28 cellular contexts compared by ENCODE assay signal in genomic region chr4:153058668-153059060, GRCh38.
"Had no signal": no experiment of that assay in that cellular context is flagged by ENCODE, and none has a peak within 500 bp of the region (broad histone marks: within the 10 kb centered on the region; RNA-seq: fewer than 3 reads in every experiment).

No MANE protein-coding gene starts in this region.

- H3K4me3 Mint-ChIP-seq: naive B cell; naive thymus-derived CD8-positive, alpha-beta T cell; natural killer cell treated with Interleukin-12 subunit alpha and Interleukin-12 subunit beta and Interleukin-15 and Interleukin-18, amount 100 ng/mL, for 72 hours; nephron progenitor cell; neural crest cell; stimulated activated effector memory CD8-positive, alpha-beta T cell treated with anti-CD3 and anti-CD28 coated beads, Interleukin-12 subunit alpha, Interleukin-12 subunit beta, amount 100 ng/mL, for 72 hours; stimulated activated naive B cell treated with anti-CD40 and anti-IgM and Interleukin-4, amounts not matched to agents 10 μg/mL and 1 μg/mL and 100 μg/mL, for 72 hours; stimulated activated naive CD8-positive, alpha-beta T cell treated with anti-CD3 and anti-CD28 coated beads, Interleukin-15, Interleukin-2, amounts not matched to agents 100 ng/mL and 50 ng/mL, for 24 hours had no signal

- H3K4me1 ChIP-seq: pancreas, prostate gland, right lobe of liver, sigmoid colon, stomach, tibial artery, transverse colon, upper lobe of left lung, vagina had no signal

- H3K27ac Mint-ChIP-seq: naive thymus-derived CD8-positive, alpha-beta T cell; natural killer cell treated with Interleukin-12 subunit alpha and Interleukin-12 subunit beta and Interleukin-15 and Interleukin-18, amount 100 ng/mL, for 72 hours; nephron progenitor cell; stimulated activated effector memory CD8-positive, alpha-beta T cell treated with anti-CD3 and anti-CD28 coated beads, Interleukin-12 subunit alpha, Interleukin-12 subunit beta, amount 100 ng/mL, for 72 hours; stimulated activated naive B cell treated with anti-CD40 and anti-IgM and Interleukin-4, amounts not matched to agents 10 μg/mL and 1 μg/mL and 100 μg/mL, for 72 hours; stimulated activated naive CD8-positive, alpha-beta T cell treated with anti-CD3 and anti-CD28 coated beads, Interleukin-15, Interleukin-2, amounts not matched to agents 100 ng/mL and 50 ng/mL, for 24 hours had no signal

- H3K36me3 ChIP-seq: neutrophil, pancreas, prostate gland, right lobe of liver, sigmoid colon, stomach, thoracic aorta, tibial artery, transverse colon, upper lobe of left lung, vagina had no signal

- H3K9me3 Mint-ChIP-seq: naive thymus-derived CD8-positive, alpha-beta T cell; natural killer cell treated with Interleukin-12 subunit alpha and Interleukin-12 subunit beta and Interleukin-15 and Interleukin-18, amount 100 ng/mL, for 72 hours; nephron progenitor cell; neural crest cell; stimulated activated effector memory CD8-positive, alpha-beta T cell treated with anti-CD3 and anti-CD28 coated beads, Interleukin-12 subunit alpha, Interleukin-12 subunit beta, amount 100 ng/mL, for 72 hours; stimulated activated naive B cell treated with anti-CD40 and anti-IgM and Interleukin-4, amounts not matched to agents 10 μg/mL and 1 μg/mL and 100 μg/mL, for 72 hours; stimulated activated naive CD8-positive, alpha-beta T cell treated with anti-CD3 and anti-CD28 coated beads, Interleukin-15, Interleukin-2, amounts not matched to agents 100 ng/mL and 50 ng/mL, for 24 hours had no signal

- H3K4me3 ChIP-seq: pancreas, prostate gland, right lobe of liver, sigmoid colon, stomach, thoracic aorta, tibial artery, transverse colon, upper lobe of left lung, vagina had no signal

- H3K27ac ChIP-seq: neutrophil, pancreas, prostate gland, right lobe of liver, sigmoid colon, stomach, thoracic aorta, tibial artery, transverse colon, upper lobe of left lung, vagina had no signal

- DNase-seq: naive B cell; naive thymus-derived CD8-positive, alpha-beta T cell; nephron progenitor cell; nucleus accumbens; pancreas; retina; right cardiac atrium; right lobe of liver; sigmoid colon; small intestine; stimulated activated CD4-positive, alpha-beta T cell treated with anti-CD3 and anti-CD28 coated beads, Interleukin-15, amount 100 ng/mL, for 24 hours; stimulated activated CD4-positive, alpha-beta T cell treated with anti-CD3 and anti-CD28 coated beads, Interleukin-2, amount 100 ng/mL, for 24 hours; stimulated activated CD4-positive, alpha-beta T cell treated with anti-CD3 and anti-CD28 coated beads, Interleukin-2, amount 100 ng/mL, for 48 hours; stimulated activated CD4-positive, alpha-beta T cell treated with anti-CD3 and anti-CD28 coated beads, Interleukin-4, amount 100 ng/mL, for 24 hours; stimulated activated naive B cell treated with anti-CD40 and anti-IgM and Interleukin-4, amounts not matched to agents 10 μg/mL and 1 μg/mL and 100 μg/mL, for 72 hours; stimulated activated naive CD4-positive, alpha-beta T cell treated with Interleukin-2 at 50 U/mL for 16 hours; stomach; tibial artery; transverse colon; upper lobe of left lung had no signal

- H3K27me3 ChIP-seq: neutrophil, pancreas, right lobe of liver, sigmoid colon, upper lobe of left lung, vagina had no signal

- H3K36me3 Mint-ChIP-seq: naive thymus-derived CD8-positive, alpha-beta T cell; natural killer cell treated with Interleukin-12 subunit alpha and Interleukin-12 subunit beta and Interleukin-15 and Interleukin-18, amount 100 ng/mL, for 72 hours; stimulated activated effector memory CD8-positive, alpha-beta T cell treated with anti-CD3 and anti-CD28 coated beads, Interleukin-12 subunit alpha, Interleukin-12 subunit beta, amount 100 ng/mL, for 72 hours; stimulated activated naive B cell treated with anti-CD40 and anti-IgM and Interleukin-4, amounts not matched to agents 10 μg/mL and 1 μg/mL and 100 μg/mL, for 72 hours had no signal

- H3K4me1 Mint-ChIP-seq: neural crest cell; stimulated activated effector memory CD8-positive, alpha-beta T cell treated with anti-CD3 and anti-CD28 coated beads, Interleukin-12 subunit alpha, Interleukin-12 subunit beta, amount 100 ng/mL, for 72 hours had no signal

- H3K9me3 ChIP-seq: neutrophil, pancreas, prostate gland, right lobe of liver, sigmoid colon, stomach, thoracic aorta, tibial artery, transverse colon, upper lobe of left lung, vagina had no signal
